ENCODE assay signal across 1 cellular context in the genomic region with DNA sequence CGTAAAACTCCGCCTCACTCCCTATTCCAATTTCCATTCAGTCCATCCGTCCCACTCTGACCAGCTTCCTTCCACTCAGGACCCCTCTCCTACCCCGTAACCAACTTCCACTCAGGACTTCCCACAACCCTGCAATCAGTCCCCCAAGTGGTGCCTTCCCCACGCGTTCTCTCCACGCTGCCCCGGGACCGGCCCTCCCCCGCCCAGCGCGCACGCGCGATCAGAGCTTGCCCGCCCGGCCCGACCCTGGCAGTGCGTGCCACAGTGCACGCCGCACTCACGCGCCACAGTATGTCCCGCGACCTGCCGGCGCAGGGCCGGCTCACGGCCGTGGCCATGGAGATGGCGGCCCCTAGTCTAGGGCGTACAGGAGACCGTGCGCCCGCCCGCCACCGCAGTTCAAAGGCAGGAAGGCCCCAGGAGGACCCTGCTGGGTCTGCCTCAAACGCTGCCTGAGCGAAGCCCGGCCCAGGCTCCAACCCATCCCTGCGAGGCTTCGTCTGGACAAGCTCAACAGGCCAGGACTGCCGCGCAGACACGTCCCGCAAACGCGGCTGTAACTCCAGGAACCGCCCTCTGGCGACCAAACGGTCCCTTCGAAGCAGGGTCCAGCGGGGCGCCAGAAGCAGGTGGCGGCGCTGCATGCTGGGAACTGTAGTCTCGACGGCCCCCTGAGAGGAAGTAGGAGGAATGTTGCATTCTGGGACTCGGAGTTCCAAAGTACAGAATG.
TF ChIP-seq lines count a peak whose summit lies in the region.

A gene with protein sequence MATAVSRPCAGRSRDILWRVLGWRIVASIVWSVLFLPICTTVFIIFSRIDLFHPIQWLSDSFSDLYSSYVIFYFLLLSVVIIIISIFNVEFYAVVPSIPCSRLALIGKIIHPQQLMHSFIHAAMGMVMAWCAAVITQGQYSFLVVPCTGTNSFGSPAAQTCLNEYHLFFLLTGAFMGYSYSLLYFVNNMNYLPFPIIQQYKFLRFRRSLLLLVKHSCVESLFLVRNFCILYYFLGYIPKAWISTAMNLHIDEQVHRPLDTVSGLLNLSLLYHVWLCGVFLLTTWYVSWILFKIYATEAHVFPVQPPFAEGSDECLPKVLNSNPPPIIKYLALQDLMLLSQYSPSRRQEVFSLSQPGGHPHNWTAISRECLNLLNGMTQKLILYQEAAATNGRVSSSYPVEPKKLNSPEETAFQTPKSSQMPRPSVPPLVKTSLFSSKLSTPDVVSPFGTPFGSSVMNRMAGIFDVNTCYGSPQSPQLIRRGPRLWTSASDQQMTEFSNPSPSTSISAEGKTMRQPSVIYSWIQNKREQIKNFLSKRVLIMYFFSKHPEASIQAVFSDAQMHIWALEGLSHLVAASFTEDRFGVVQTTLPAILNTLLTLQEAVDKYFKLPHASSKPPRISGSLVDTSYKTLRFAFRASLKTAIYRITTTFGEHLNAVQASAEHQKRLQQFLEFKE (minus strand): TSS at position 373 of the 730 bp plus-strand sequence. CDS start 35 bp downstream, at position 338.

TF ChIP-seq in HepG2, 621 proteins besides CTCF, POLR2A, EP300 and RAD21 (continued from another document and continues in another):
- TF ChIP-seq, protein P1, sequence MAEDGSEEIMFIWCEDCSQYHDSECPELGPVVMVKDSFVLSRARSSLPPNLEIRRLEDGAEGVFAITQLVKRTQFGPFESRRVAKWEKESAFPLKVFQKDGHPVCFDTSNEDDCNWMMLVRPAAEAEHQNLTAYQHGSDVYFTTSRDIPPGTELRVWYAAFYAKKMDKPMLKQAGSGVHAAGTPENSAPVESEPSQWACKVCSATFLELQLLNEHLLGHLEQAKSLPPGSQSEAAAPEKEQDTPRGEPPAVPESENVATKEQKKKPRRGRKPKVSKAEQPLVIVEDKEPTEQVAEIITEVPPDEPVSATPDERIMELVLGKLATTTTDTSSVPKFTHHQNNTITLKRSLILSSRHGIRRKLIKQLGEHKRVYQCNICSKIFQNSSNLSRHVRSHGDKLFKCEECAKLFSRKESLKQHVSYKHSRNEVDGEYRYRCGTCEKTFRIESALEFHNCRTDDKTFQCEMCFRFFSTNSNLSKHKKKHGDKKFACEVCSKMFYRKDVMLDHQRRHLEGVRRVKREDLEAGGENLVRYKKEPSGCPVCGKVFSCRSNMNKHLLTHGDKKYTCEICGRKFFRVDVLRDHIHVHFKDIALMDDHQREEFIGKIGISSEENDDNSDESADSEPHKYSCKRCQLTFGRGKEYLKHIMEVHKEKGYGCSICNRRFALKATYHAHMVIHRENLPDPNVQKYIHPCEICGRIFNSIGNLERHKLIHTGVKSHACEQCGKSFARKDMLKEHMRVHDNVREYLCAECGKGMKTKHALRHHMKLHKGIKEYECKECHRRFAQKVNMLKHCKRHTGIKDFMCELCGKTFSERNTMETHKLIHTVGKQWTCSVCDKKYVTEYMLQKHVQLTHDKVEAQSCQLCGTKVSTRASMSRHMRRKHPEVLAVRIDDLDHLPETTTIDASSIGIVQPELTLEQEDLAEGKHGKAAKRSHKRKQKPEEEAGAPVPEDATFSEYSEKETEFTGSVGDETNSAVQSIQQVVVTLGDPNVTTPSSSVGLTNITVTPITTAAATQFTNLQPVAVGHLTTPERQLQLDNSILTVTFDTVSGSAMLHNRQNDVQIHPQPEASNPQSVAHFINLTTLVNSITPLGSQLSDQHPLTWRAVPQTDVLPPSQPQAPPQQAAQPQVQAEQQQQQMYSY (CRISPR knock-in tag; IDR thresholded peaks at IDR 0.05): peak; percentile 70; the same call in 1 of the 2 replicates
- TF ChIP-seq ZNF143 (CRISPR knock-in tag; IDR thresholded peaks at IDR 0.05) (peak; percentile 100), SP2 (CRISPR knock-in tag; IDR thresholded peaks at IDR 0.05) (peak; percentile 64), MED13 (CRISPR knock-in tag; IDR thresholded peaks at IDR 0.05) (0 out of 2 replicates have a peak, but pooled peaks have one; percentile 48), ZFY (CRISPR knock-in tag; IDR thresholded peaks at IDR 0.05) (peak; percentile 95), ZNF570 (CRISPR knock-in tag; IDR thresholded peaks at IDR 0.05; ENCODE audit: borderline replicate concordance) (no peak), MED8 (CRISPR knock-in tag; IDR thresholded peaks at IDR 0.05; ENCODE audit: insufficient replicate concordance) (no peak), ZNF383 (CRISPR knock-in tag; IDR thresholded peaks at IDR 0.05; ENCODE audit: borderline replicate concordance) (0 out of 2 replicates have a peak, but pooled peaks have one; percentile 53), CREB1 (IDR thresholded peaks at IDR 0.05) (0 out of 2 replicates have a peak, but pooled peaks have one; percentile 30), CREB1 (CRISPR knock-in tag; IDR thresholded peaks at IDR 0.05) (peak; percentile 91), ZMYM3 (CRISPR knock-in tag; IDR thresholded peaks at IDR 0.05) (peak; percentile 7; the same call in 1 of the 2 replicates), ZSCAN29 (CRISPR knock-in tag; conservative IDR thresholded peaks at IDR 0.05) (peak; percentile 94), ZNF549 (CRISPR knock-in tag; IDR thresholded peaks at IDR 0.05) (no peak), ZNF607 (CRISPR knock-in tag; IDR thresholded peaks at IDR 0.05; ENCODE audit: borderline replicate concordance) (peak; percentile 99), NAIF1 (CRISPR knock-in tag; IDR thresholded peaks at IDR 0.05; ENCODE audit: borderline replicate concordance) (peak; percentile 80; the same call in 1 of the 2 replicates), ZNF678 (CRISPR knock-in tag; IDR thresholded peaks at IDR 0.05) (no peak; the same call in 1 of the 2 replicates), AKAP8 (CRISPR knock-in tag; IDR thresholded peaks at IDR 0.05) (no peak), ZFX (CRISPR knock-in tag; IDR thresholded peaks at IDR 0.05; ENCODE audit: low read depth) (peak; percentile 94), SRSF1 (optimal IDR thresholded peaks at IDR 0.05; ENCODE audit: low read depth, low read length) (peak; percentile 66), KDM5B (CRISPR knock-in tag; IDR thresholded peaks at IDR 0.05; ENCODE audit: borderline replicate concordance) (peak; percentile 98)
- TF ChIP-seq, protein P2, sequence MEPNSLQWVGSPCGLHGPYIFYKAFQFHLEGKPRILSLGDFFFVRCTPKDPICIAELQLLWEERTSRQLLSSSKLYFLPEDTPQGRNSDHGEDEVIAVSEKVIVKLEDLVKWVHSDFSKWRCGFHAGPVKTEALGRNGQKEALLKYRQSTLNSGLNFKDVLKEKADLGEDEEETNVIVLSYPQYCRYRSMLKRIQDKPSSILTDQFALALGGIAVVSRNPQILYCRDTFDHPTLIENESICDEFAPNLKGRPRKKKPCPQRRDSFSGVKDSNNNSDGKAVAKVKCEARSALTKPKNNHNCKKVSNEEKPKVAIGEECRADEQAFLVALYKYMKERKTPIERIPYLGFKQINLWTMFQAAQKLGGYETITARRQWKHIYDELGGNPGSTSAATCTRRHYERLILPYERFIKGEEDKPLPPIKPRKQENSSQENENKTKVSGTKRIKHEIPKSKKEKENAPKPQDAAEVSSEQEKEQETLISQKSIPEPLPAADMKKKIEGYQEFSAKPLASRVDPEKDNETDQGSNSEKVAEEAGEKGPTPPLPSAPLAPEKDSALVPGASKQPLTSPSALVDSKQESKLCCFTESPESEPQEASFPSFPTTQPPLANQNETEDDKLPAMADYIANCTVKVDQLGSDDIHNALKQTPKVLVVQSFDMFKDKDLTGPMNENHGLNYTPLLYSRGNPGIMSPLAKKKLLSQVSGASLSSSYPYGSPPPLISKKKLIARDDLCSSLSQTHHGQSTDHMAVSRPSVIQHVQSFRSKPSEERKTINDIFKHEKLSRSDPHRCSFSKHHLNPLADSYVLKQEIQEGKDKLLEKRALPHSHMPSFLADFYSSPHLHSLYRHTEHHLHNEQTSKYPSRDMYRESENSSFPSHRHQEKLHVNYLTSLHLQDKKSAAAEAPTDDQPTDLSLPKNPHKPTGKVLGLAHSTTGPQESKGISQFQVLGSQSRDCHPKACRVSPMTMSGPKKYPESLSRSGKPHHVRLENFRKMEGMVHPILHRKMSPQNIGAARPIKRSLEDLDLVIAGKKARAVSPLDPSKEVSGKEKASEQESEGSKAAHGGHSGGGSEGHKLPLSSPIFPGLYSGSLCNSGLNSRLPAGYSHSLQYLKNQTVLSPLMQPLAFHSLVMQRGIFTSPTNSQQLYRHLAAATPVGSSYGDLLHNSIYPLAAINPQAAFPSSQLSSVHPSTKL (CRISPR knock-in tag; IDR thresholded peaks at IDR 0.05): peak; percentile 56
- TF ChIP-seq, protein P3, sequence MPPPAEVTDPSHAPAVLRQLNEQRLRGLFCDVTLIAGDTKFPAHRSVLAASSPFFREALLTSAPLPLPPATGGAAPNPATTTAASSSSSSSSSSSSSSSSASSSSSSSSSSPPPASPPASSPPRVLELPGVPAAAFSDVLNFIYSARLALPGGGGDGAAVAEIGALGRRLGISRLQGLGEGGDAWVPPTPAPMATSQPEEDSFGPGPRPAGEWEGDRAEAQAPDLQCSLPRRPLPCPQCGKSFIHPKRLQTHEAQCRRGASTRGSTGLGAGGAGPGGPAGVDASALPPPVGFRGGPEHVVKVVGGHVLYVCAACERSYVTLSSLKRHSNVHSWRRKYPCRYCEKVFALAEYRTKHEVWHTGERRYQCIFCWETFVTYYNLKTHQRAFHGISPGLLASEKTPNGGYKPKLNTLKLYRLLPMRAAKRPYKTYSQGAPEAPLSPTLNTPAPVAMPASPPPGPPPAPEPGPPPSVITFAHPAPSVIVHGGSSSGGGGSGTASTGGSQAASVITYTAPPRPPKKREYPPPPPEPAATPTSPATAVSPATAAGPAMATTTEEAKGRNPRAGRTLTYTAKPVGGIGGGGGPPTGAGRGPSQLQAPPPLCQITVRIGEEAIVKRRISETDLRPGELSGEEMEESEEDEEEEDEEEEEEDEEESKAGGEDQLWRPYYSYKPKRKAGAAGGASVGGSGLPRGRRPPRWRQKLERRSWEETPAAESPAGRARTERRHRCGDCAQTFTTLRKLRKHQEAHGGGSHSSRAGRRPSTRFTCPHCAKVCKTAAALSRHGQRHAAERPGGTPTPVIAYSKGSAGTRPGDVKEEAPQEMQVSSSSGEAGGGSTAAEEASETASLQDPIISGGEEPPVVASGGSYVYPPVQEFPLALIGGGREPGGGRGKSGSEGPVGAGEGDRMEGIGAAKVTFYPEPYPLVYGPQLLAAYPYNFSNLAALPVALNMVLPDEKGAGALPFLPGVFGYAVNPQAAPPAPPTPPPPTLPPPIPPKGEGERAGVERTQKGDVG (CRISPR knock-in tag; IDR thresholded peaks at IDR 0.05; ENCODE audit: borderline replicate concordance): peak; percentile 85
- TF ChIP-seq, protein P4, sequence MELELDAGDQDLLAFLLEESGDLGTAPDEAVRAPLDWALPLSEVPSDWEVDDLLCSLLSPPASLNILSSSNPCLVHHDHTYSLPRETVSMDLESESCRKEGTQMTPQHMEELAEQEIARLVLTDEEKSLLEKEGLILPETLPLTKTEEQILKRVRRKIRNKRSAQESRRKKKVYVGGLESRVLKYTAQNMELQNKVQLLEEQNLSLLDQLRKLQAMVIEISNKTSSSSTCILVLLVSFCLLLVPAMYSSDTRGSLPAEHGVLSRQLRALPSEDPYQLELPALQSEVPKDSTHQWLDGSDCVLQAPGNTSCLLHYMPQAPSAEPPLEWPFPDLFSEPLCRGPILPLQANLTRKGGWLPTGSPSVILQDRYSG (CRISPR knock-in tag; IDR thresholded peaks at IDR 0.05): peak; percentile 70; the same call in 1 of the 2 replicates
- TF ChIP-seq, protein P5, sequence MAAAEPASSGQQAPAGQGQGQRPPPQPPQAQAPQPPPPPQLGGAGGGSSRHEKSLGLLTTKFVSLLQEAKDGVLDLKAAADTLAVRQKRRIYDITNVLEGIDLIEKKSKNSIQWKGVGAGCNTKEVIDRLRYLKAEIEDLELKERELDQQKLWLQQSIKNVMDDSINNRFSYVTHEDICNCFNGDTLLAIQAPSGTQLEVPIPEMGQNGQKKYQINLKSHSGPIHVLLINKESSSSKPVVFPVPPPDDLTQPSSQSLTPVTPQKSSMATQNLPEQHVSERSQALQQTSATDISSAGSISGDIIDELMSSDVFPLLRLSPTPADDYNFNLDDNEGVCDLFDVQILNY (CRISPR knock-in tag; conservative IDR thresholded peaks at IDR 0.05): peak; percentile 93
- TF ChIP-seq, protein P6, sequence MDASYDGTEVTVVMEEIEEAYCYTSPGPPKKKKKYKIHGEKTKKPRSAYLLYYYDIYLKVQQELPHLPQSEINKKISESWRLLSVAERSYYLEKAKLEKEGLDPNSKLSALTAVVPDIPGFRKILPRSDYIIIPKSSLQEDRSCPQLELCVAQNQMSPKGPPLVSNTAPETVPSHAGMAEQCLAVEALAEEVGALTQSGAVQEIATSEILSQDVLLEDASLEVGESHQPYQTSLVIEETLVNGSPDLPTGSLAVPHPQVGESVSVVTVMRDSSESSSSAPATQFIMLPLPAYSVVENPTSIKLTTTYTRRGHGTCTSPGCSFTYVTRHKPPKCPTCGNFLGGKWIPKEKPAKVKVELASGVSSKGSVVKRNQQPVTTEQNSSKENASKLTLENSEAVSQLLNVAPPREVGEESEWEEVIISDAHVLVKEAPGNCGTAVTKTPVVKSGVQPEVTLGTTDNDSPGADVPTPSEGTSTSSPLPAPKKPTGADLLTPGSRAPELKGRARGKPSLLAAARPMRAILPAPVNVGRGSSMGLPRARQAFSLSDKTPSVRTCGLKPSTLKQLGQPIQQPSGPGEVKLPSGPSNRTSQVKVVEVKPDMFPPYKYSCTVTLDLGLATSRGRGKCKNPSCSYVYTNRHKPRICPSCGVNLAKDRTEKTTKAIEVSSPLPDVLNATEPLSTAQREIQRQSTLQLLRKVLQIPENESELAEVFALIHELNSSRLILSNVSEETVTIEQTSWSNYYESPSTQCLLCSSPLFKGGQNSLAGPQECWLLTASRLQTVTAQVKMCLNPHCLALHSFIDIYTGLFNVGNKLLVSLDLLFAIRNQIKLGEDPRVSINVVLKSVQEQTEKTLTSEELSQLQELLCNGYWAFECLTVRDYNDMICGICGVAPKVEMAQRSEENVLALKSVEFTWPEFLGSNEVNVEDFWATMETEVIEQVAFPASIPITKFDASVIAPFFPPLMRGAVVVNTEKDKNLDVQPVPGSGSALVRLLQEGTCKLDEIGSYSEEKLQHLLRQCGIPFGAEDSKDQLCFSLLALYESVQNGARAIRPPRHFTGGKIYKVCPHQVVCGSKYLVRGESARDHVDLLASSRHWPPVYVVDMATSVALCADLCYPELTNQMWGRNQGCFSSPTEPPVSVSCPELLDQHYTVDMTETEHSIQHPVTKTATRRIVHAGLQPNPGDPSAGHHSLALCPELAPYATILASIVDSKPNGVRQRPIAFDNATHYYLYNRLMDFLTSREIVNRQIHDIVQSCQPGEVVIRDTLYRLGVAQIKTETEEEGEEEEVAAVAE (CRISPR knock-in tag; IDR thresholded peaks at IDR 0.05; ENCODE audit: borderline replicate concordance): peak; percentile 94
- TF ChIP-seq, protein P7, sequence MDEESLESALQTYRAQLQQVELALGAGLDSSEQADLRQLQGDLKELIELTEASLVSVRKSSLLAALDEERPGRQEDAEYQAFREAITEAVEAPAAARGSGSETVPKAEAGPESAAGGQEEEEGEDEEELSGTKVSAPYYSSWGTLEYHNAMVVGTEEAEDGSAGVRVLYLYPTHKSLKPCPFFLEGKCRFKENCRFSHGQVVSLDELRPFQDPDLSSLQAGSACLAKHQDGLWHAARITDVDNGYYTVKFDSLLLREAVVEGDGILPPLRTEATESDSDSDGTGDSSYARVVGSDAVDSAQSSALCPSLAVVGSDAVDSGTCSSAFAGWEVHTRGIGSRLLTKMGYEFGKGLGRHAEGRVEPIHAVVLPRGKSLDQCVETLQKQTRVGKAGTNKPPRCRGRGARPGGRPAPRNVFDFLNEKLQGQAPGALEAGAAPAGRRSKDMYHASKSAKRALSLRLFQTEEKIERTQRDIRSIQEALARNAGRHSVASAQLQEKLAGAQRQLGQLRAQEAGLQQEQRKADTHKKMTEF (CRISPR knock-in tag; IDR thresholded peaks at IDR 0.05): peak; percentile 98
- TF ChIP-seq, protein P8, sequence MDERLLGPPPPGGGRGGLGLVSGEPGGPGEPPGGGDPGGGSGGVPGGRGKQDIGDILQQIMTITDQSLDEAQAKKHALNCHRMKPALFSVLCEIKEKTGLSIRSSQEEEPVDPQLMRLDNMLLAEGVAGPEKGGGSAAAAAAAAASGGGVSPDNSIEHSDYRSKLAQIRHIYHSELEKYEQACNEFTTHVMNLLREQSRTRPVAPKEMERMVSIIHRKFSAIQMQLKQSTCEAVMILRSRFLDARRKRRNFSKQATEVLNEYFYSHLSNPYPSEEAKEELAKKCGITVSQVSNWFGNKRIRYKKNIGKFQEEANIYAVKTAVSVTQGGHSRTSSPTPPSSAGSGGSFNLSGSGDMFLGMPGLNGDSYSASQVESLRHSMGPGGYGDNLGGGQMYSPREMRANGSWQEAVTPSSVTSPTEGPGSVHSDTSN (CRISPR knock-in tag; IDR thresholded peaks at IDR 0.05): no peak
